In the genomic region with DNA sequence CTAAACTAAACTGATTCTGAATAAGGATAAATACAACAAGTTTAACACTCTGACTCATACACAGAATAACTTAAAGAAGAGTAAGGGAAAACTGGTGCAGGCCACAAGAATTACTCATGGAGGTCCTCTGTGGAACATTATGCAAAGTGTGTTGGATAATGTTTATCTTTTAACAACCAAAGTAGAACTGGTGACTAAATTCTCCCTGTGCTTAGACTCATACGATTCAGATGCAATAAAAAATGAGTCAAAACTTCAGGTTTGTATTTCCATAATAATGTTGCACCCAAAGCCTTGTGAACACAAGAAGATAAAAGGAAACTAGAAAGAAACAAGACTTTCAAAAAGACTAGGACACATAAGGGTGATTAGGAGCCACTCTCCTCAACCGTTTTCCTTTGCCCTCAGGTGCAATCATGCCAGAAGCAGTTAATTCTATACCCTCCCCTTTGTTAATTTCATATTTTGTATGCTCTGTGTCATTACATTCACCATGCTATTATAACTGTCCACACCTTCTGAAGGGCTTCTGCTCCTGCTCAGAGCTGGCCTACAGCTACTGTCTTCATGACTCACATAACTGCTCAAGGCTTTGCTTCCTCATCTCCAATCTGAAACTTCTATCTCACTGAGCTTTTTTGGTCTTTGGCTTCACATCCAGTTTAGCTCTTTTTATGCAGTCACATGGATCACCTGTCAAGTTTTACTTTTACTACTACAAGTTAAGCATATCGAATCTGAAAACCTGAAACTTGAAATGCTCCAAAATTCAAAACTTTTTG, we compare ENCODE assay signal across 8 cellular contexts.
A peak's percentile ranks its signal among the peaks of the same experiment; 100 is the strongest.
DNase-seq lines count a peak whose midpoint lies in the region; ATAC-seq, FAIRE-seq and TF ChIP-seq lines count a peak whose summit lies in the region.

No MANE protein-coding gene starts in this region.

- no TSS peak for BruUV-seq in HepG2 (replicated peaks; lab: Mats Ljungman, UMichigan)

- CTCF ChIA-PET in HepG2 (lab: Yijun Ruan, JAX; ENCODE audit: low intra/inter-chr PET ratio, low total read pairs), result no interaction called here

- H3K27me3 ChIP-seq in ACC112 (ENCODE audit: insufficient read depth, low read length) (no peaks in the 10 kb centered on the region), HepG2 (ENCODE audit: control insufficient read depth in 1 of 2, insufficient read depth in 2 of 2, low read length in 2 of 2) (no peaks in the 10 kb centered on the region)

- WGBS in HepG2 (ENCODE audit: low lambda C conversion rate), result 1% methylated on average over 3 of the region's 3 CpGs

- intact Hi-C loops in HepG2 (cut with micrococcal nuclease; ENCODE audit: unreplicated experiment), result no loop called here

- peak; percentile 2 for DNase-seq in HPDE6-E6E7 (ENCODE audit: extremely low spot score)
- peak; percentile 1 for DNase-seq in dermis blood vessel endothelial cell
- DNase-seq in HepG2 (ENCODE audit: low spot score), result no peak
- no peak for DNase-seq in NCI-H510A treated with DMSO at 0.1 percent for 48 hours (lab: John Stamatoyannopoulos, UW)
- DNase-seq in NOMO-1 (lab: John Stamatoyannopoulos, UW; ENCODE audit: unreplicated experiment in 2 of 2), result no peak

- in situ Hi-C loops in HepG2 (cut with HindIII; ENCODE audit: extremely low pct_ligation_motif_present, low pct_unique_long_range_greater_than_20kb), result no loop called here

- H3K4me2 ChIP-seq in HepG2 (ENCODE audit: low read depth, low read length), result no peak overlapping the region

- POLR2A ChIA-PET in HepG2 (lab: Yijun Ruan, JAX), result no interaction called here

- TF ChIP-seq CTCF in HepG2 (CRISPR knock-in tag; IDR thresholded peaks at IDR 0.05), result no peak

- H3K9me3 ChIP-seq in HepG2 (ENCODE audit: low read length), result no peaks in the 10 kb centered on the region

- no peak for TF ChIP-seq RAD21 in HepG2 (CRISPR knock-in tag; IDR thresholded peaks at IDR 0.05)

- no peak for FAIRE-seq in HepG2 (lab: Jason Lieb, UNC)

- H3K4me1 ChIP-seq in ACC112 (ENCODE audit: control insufficient read depth, insufficient read depth, low read length, unreplicated experiment), result peaks cover 35% of the 10 kb centered on the region
- H3K4me1 ChIP-seq in HepG2 (ENCODE audit: insufficient read depth, low read length), result no peaks in the 10 kb centered on the region

- TF ChIP-seq EP300 in HepG2 (IDR thresholded peaks at IDR 0.05; ENCODE audit: low read depth in 2 of 2, low read length in 2 of 2), result no peak
- TF ChIP-seq EP300 in HepG2 (CRISPR knock-in tag; IDR thresholded peaks at IDR 0.05; ENCODE audit: borderline replicate concordance), result no peak

- ATAC-seq in GM19468 (IDR thresholded peaks at IDR 0.05; ENCODE audit: extremely low read depth, unreplicated experiment) (peak; percentile 49), HepG2 (no peak), GM18502 (IDR thresholded peaks at IDR 0.05; ENCODE audit: poor library complexity, unreplicated experiment) (no peak)

- no peaks in the 10 kb centered on the region for H4K20me1 ChIP-seq in HepG2 (ENCODE audit: insufficient read depth, low read length)

- H3K4me3 ChIP-seq in ACC112 (ENCODE audit: low read depth, low read length) (no peak overlapping the region), HepG2 (replicated peaks in 1 of 3; ENCODE audit: insufficient read depth in 1 of 3, low read depth in 2 of 3, low read length in 3 of 3) (no peak overlapping the region)

- peak overlapping the region; percentile 88 for H3K27ac ChIP-seq in ACC112 (ENCODE audit: low read depth, low read length)
- no peak overlapping the region for H3K27ac ChIP-seq in HepG2 (ENCODE audit: extremely low read length, insufficient read depth, low read length)

- no peak for TF ChIP-seq POLR2A in HepG2 (IDR thresholded peaks at IDR 0.05; ENCODE audit: insufficient read depth in 1 of 2, low read depth in 2 of 2, low read length in 2 of 2)

- no peaks in the 10 kb centered on the region for H3K79me2 ChIP-seq in ACC112 (ENCODE audit: control insufficient read depth, insufficient read depth, low read length, unreplicated experiment)
- H3K79me2 ChIP-seq in HepG2 (ENCODE audit: insufficient read depth, low read length), result no peaks in the 10 kb centered on the region

- H2AFZ ChIP-seq in ACC112 (ENCODE audit: low read length, unreplicated experiment) (no peak overlapping the region), HepG2 (ENCODE audit: low read length) (no peak overlapping the region)

- H3K9ac ChIP-seq in HepG2 (ENCODE audit: insufficient read depth, low read depth, low read length), result no peak overlapping the region

- no peaks in the 10 kb centered on the region for H3K36me3 ChIP-seq in ACC112 (ENCODE audit: insufficient read depth, low read length)
- no peaks in the 10 kb centered on the region for H3K36me3 ChIP-seq in HepG2 (replicated peaks in 1 of 2; ENCODE audit: control insufficient read depth in 1 of 2, insufficient read depth in 2 of 2, low read length in 2 of 2)

TF ChIP-seq in HepG2, 621 proteins besides CTCF, POLR2A, EP300 and RAD21:
- TF ChIP-seq RFX1 (IDR thresholded peaks at IDR 0.05) (no peak), JARID2 (CRISPR knock-in tag; IDR thresholded peaks at IDR 0.05; ENCODE audit: insufficient replicate concordance) (no peak), RFX3 (CRISPR knock-in tag; IDR thresholded peaks at IDR 0.05) (no peak), CERS6 (CRISPR knock-in tag; IDR thresholded peaks at IDR 0.05) (no peak), SMARCE1 (IDR thresholded peaks at IDR 0.05; ENCODE audit: borderline replicate concordance) (no peak), EZH2 (conservative IDR thresholded peaks at IDR 0.05; ENCODE audit: low read depth, low read length) (no peak)
- TF ChIP-seq, protein P1, sequence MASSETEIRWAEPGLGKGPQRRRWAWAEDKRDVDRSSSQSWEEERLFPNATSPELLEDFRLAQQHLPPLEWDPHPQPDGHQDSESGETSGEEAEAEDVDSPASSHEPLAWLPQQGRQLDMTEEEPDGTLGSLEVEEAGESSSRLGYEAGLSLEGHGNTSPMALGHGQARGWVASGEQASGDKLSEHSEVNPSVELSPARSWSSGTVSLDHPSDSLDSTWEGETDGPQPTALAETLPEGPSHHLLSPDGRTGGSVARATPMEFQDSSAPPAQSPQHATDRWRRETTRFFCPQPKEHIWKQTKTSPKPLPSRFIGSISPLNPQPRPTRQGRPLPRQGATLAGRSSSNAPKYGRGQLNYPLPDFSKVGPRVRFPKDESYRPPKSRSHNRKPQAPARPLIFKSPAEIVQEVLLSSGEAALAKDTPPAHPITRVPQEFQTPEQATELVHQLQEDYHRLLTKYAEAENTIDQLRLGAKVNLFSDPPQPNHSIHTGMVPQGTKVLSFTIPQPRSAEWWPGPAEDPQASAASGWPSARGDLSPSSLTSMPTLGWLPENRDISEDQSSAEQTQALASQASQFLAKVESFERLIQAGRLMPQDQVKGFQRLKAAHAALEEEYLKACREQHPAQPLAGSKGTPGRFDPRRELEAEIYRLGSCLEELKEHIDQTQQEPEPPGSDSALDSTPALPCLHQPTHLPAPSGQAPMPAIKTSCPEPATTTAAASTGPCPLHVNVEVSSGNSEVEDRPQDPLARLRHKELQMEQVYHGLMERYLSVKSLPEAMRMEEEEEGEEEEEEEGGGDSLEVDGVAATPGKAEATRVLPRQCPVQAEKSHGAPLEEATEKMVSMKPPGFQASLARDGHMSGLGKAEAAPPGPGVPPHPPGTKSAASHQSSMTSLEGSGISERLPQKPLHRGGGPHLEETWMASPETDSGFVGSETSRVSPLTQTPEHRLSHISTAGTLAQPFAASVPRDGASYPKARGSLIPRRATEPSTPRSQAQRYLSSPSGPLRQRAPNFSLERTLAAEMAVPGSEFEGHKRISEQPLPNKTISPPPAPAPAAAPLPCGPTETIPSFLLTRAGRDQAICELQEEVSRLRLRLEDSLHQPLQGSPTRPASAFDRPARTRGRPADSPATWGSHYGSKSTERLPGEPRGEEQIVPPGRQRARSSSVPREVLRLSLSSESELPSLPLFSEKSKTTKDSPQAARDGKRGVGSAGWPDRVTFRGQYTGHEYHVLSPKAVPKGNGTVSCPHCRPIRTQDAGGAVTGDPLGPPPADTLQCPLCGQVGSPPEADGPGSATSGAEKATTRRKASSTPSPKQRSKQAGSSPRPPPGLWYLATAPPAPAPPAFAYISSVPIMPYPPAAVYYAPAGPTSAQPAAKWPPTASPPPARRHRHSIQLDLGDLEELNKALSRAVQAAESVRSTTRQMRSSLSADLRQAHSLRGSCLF (CRISPR knock-in tag; IDR thresholded peaks at IDR 0.05; ENCODE audit: borderline replicate concordance), result no peak

Comparison
In these comparisons a context has a peak if more than half of its experiments do, and no peak if none do; other contexts are left out.
1. DNase-seq: peak in HPDE6-E6E7 (single experiment) and dermis blood vessel endothelial cell (single experiment); none in HepG2 (single experiment), NCI-H510A treated with DMSO at 0.1 percent for 48 hours (single experiment) and NOMO-1 (0 of 2).